In the genomic region with DNA sequence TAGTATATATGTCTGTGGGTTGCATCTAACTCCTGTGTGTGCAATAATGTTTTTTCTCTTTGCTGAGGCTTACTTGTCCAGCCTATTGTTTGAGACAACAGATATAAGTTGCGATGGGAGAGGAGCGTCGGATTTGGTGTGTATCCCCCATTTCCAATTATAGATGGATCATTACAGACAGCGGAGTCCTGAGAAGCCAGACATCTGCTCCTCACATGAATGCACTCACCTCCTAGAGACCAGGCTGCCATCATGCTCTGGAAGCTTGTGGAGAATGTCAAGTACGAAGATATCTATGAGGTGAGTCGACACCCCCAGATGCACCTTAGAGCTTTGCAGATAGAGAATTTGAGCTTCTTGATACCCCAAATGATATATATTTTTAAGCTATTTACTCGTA, we compare ENCODE assay signal across 14 cellular contexts. TPM values are rescaled to one million over a fixed set of nuclear protein-coding genes. Genes with fewer than 3 reads are reported as not detected.
DNase-seq lines count a peak whose midpoint lies in the region; ATAC-seq lines count a peak whose summit lies in the region.
"Had no signal": no experiment of that assay in that cellular context is flagged by ENCODE, and none has a peak within 500 bp of the region (broad histone marks: within the 10 kb centered on the region; RNA-seq: fewer than 3 reads in every experiment).

A gene (plus strand): TSS at position 199 of the 400 bp plus-strand sequence. CDS start 21 bp downstream, at position 220.

- H3K4me3 ChIP-seq in GM08714 (ENCODE audit: low read length) (peak within 1 kb of the TSS; percentile 29; the same call in 1 of the 2 replicates), adipocyte (ENCODE audit: low read length) (peak within 1 kb of the TSS; percentile 46), iPS DF 6.9 (ENCODE audit: low read length) (peak within 1 kb of the TSS; percentile 2; the same call in 1 of the 2 replicates)

- H3K27me3 ChIP-seq in adipocyte (replicated peaks; ENCODE audit: control insufficient read depth, insufficient read depth, low read length) (peaks cover 63% of the 10 kb centered on the region), iPS DF 6.9 (ENCODE audit: control insufficient read depth, insufficient read depth, low read length) (peaks cover 62% of the 10 kb centered on the region)

- H3K4me1 ChIP-seq in adipocyte (ENCODE audit: control insufficient read depth, insufficient read depth, low read length) (no peaks in the 10 kb centered on the region), iPS DF 6.9 (ENCODE audit: control insufficient read depth, insufficient read depth, low read length) (peaks cover 7% of the 10 kb centered on the region)

- H3K27ac ChIP-seq in iPS DF 6.9 (ENCODE audit: low read length), result no peak within 1 kb of the TSS
- H3K27ac ChIP-seq: thyroid gland had no signal

- DNase-seq in adipocyte (ENCODE audit: low read depth) (no peak), iPS DF 6.9 (ENCODE audit: low read depth, low spot score) (no peak), renal cortical epithelial cell (ENCODE audit: low read depth) (peak; percentile 49), NCI-H446 treated with DMSO at 0.1 percent for 48 hours (lab: John Stamatoyannopoulos, UW) (no peak), GF-D8 (lab: John Stamatoyannopoulos, UW) (no peak), germinal center (ENCODE audit: low spot score) (no peak)
- DNase-seq: amniotic stem cell; CD8-positive, alpha-beta memory T cell; KG1; left colon; NCI-H2171 treated with DMSO at 0.1 percent for 48 hours; thyroid gland had no signal

- H3K36me3 ChIP-seq in adipocyte (ENCODE audit: control insufficient read depth, insufficient read depth, low read length, severe bottlenecking) (no peaks in the 10 kb centered on the region), iPS DF 6.9 (ENCODE audit: control insufficient read depth, insufficient read depth, low read length) (no peaks in the 10 kb centered on the region)
- H3K36me3 ChIP-seq: thyroid gland had no signal

- WGBS in iPS DF 6.9 (ENCODE audit: insufficient coverage, insufficient read length), result no CpG with 5 or more reads among the region's 7 CpGs

- no peak for ATAC-seq in GM19328 (IDR thresholded peaks at IDR 0.05; ENCODE audit: unreplicated experiment)
- ATAC-seq: left colon had no signal

- no peaks in the 10 kb centered on the region for H3K9me3 ChIP-seq in adipocyte (ENCODE audit: control insufficient read depth, low read length)
- H3K9me3 ChIP-seq in iPS DF 6.9 (ENCODE audit: control insufficient read depth, insufficient read depth, low read length), result no peaks in the 10 kb centered on the region
- H3K9me3 ChIP-seq: thyroid gland had no signal

- no peak within 1 kb of the TSS for H3K9ac ChIP-seq in adipocyte (ENCODE audit: low read length)

RNA-seq across cellular contexts. Expression of the gene that starts here (rescaled TPM):
- total RNA-seq in renal cortical epithelial cell, result 0.35 and 8.8 TPM in 2 replicates
- total RNA-seq: CD8-positive, alpha-beta memory T cell; left colon; thyroid gland had no signal
